In the genomic region with DNA sequence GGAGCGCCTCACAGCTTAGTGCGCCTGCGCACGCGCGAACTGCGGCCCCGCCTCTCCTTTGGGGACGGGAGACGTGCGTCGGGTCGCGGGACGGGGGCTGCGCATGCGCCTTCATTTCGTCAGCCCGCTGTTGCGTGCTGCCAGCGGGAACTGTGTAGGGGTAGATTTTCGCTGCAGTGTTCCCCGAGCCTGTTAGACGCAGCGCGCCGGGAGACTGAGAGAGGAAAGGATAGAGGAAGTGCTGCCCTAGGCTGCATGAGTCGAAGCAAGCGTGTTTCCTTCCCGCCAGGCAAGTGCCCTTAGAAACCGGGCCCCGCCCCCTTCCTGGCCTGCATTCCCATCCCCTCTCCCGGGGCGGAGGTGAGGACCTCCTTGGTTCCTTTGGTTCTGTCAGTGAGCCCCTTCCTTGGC, we compare ENCODE assay signal across 8 cellular contexts. TPM values are rescaled to one million over a fixed set of nuclear protein-coding genes. Genes with fewer than 3 reads are reported as not detected.
A peak's percentile ranks its signal among the peaks of the same experiment; 100 is the strongest.
DNase-seq lines count a peak whose midpoint lies in the region; ATAC-seq and TF ChIP-seq lines count a peak whose summit lies in the region.

No MANE protein-coding gene starts in this region.

- no peak for TF ChIP-seq EP300 in suprapubic skin (IDR thresholded peaks at IDR 0.05)

- peak; percentile 77 for ATAC-seq in HG02610 (IDR thresholded peaks at IDR 0.05; ENCODE audit: unreplicated experiment)

- H3K27me3 ChIP-seq in suprapubic skin: no peaks in the 10 kb centered on the region

- peak overlapping the region; percentile 94 for H3K27ac ChIP-seq in suprapubic skin

- DNase-seq in GM10266 (ENCODE audit: extremely low spot score) (peak; percentile 90), NCI-H1048 (lab: John Stamatoyannopoulos, UW) (peak; percentile 55), SK-N-DZ (ENCODE audit: low spot score) (peak; percentile 94), germinal center (ENCODE audit: low spot score) (peak; percentile 94), occipital lobe (lab: John Stamatoyannopoulos, UW) (peak; percentile 85), suprapubic skin (ENCODE audit: low spot score in 2 of 2) (peak; percentile 94 to 95)
- DNase-seq in activated naive CD4-positive, alpha-beta T cell treated with anti-CD3 and anti-CD28 coated beads, Interleukin-2, amount 50 U/mL, for 16 hours: peak; percentile 97

- TF ChIP-seq POLR2A in suprapubic skin (IDR thresholded peaks at IDR 0.05): no peak

- WGBS in suprapubic skin: 3% methylated on average over 14 of the region's 34 CpGs

- H3K36me3 ChIP-seq in suprapubic skin: peaks cover 3% of the 10 kb centered on the region

- H3K4me1 ChIP-seq in suprapubic skin: peaks cover 61% of the 10 kb centered on the region

- peak overlapping the region; percentile 77 for H3K4me3 ChIP-seq in suprapubic skin

- H3K9me3 ChIP-seq in suprapubic skin: no peaks in the 10 kb centered on the region

- TF ChIP-seq CTCF in GM10266 (IDR thresholded peaks at IDR 0.05; ENCODE audit: control insufficient read depth, insufficient read depth, low read depth, missing control alignments): no peak
- no peak for TF ChIP-seq CTCF in suprapubic skin (IDR thresholded peaks at IDR 0.05)

RNA-seq across cellular contexts. Expression of a gene that starts 12.3 kb away (rescaled TPM):
- 4.8 and 5.1 TPM in 2 replicates for polyA plus RNA-seq in SK-N-DZ (2014; cell fraction: cytosol; rRNA removed)
- polyA plus RNA-seq in SK-N-DZ (2014; cell fraction: nucleus; rRNA removed): 7.5 and 10.5 TPM in 2 replicates
- total RNA-seq in occipital lobe (7.2 TPM), suprapubic skin (1 to 10 TPM; 2.4 to 9.8 (median 5.9) TPM)

RNA-seq across cellular contexts. Expression of a gene that starts 12.3 kb away (rescaled TPM):
- 18.6 and 23.2 TPM in 2 replicates for polyA plus RNA-seq in SK-N-DZ (2014; cell fraction: cytosol; rRNA removed)
- 13.3 and 13.7 TPM in 2 replicates for polyA plus RNA-seq in SK-N-DZ (2014; cell fraction: nucleus; rRNA removed)
- 36.2 TPM for total RNA-seq in occipital lobe
- total RNA-seq in suprapubic skin: 10 to 100 TPM in 3 of 4 donors, 1 to 10 TPM in 1; 9.8 to 17.5 (median 11.2) TPM

Comparison
In these comparisons a context has a peak if more than half of its experiments do, and no peak if none do; other contexts are left out.
1. Peak in every context shown above with its lines: DNase-seq, ATAC-seq, H3K4me3 ChIP-seq and H3K27ac ChIP-seq.